ENCODE assay signal across 23 cellular contexts in genomic region chr3:184173374-184173722, GRCh38. TPM values are rescaled to one million over a fixed set of nuclear protein-coding genes. Genes with fewer than 3 reads are reported as not detected.
DNase-seq lines count a peak whose midpoint lies in the region; ATAC-seq and TF ChIP-seq lines count a peak whose summit lies in the region.
"Had no signal": no experiment of that assay in that cellular context is flagged by ENCODE, and none has a peak within 500 bp of the region (broad histone marks: within the 10 kb centered on the region; RNA-seq: fewer than 3 reads in every experiment).

No MANE protein-coding gene starts in this region.

- ATAC-seq in gastroesophageal sphincter: no peak
- ATAC-seq in psoas muscle: no peak
- ATAC-seq: lower lobe of right lung had no signal

- TF ChIP-seq CTCF in gastroesophageal sphincter (IDR thresholded peaks at IDR 0.05) (no peak), psoas muscle (IDR thresholded peaks at IDR 0.05) (no peak)

- peaks cover 17% of the 10 kb centered on the region; the same call in 1 of the 2 replicates for H3K36me3 ChIP-seq in ACC112 (ENCODE audit: insufficient read depth, low read length)
- H3K36me3 ChIP-seq in gastroesophageal sphincter: peaks cover 0 to 60% of the 10 kb centered on the region in 2 donors
- peaks cover 7 to 64% of the 10 kb centered on the region in 2 donors for H3K36me3 ChIP-seq in psoas muscle (ENCODE audit: insufficient read depth in 1 of 2, low read depth in 1 of 2)

- no peak overlapping the region for H2AFZ ChIP-seq in ACC112 (ENCODE audit: low read length, unreplicated experiment)

- H3K9me3 ChIP-seq in gastroesophageal sphincter (no peaks in the 10 kb centered on the region), psoas muscle (no peaks in the 10 kb centered on the region)
- H3K9me3 ChIP-seq: HAP-1, lower lobe of right lung, right atrium auricular region had no signal

- H3K4me1 Mint-ChIP-seq in IgD-negative memory B cell: peaks cover 15 to 25% (median 18%) of the 10 kb centered on the region in 3 donors

- peak overlapping the region in 2 of 4 donors; percentile 2 to 96 for H3K4me3 Mint-ChIP-seq in IgD-negative memory B cell
- H3K4me3 Mint-ChIP-seq: activated naive CD4-positive, alpha-beta T cell treated with anti-CD3 and anti-CD28 coated beads for 36 hours had no signal

- peaks cover 37% of the 10 kb centered on the region for H3K79me2 ChIP-seq in ACC112 (ENCODE audit: control insufficient read depth, insufficient read depth, low read length, unreplicated experiment)

- H3K27me3 Mint-ChIP-seq in IgD-negative memory B cell: no peaks in the 10 kb centered on the region

- H3K27ac ChIP-seq in ACC112 (ENCODE audit: low read depth, low read length) (peak overlapping the region; percentile 84), gastroesophageal sphincter (peak overlapping the region in 3 of 4 donors; percentile 55 to 69 (median 59)), psoas muscle (peak overlapping the region; percentile 62)
- H3K27ac ChIP-seq: KMS-11, lower lobe of right lung had no signal

- no peak for TF ChIP-seq EP300 in gastroesophageal sphincter (IDR thresholded peaks at IDR 0.05)

- H3K9me3 Mint-ChIP-seq in IgD-negative memory B cell: no peaks in the 10 kb centered on the region
- H3K9me3 Mint-ChIP-seq: activated naive CD4-positive, alpha-beta T cell treated with anti-CD3 and anti-CD28 coated beads for 36 hours had no signal

- DNase-seq in psoas muscle (no peak), NCI-H2029 (lab: John Stamatoyannopoulos, UW) (no peak)
- DNase-seq in activated CD4-positive, CD25-positive, alpha-beta regulatory T cell treated with anti-CD3 and anti-CD28 coated beads, Interleukin-2, amount 50 U/mL, for 72 hours: no peak
- no peak for DNase-seq in activated CD4-positive, alpha-beta T cell treated with anti-CD3 and anti-CD28 coated beads, Interleukin-2, amount 50 U/mL, for 1 hour
- DNase-seq in stimulated activated CD4-positive, alpha-beta T cell treated with anti-CD3 and anti-CD28 coated beads, Interleukin-4, amount 100 ng/mL, for 24 hours: no peak
- DNase-seq: activated CD4-positive, CD25-positive, alpha-beta regulatory T cell; activated naive CD4-positive, alpha-beta T cell treated with anti-CD3 and anti-CD28 coated beads for 36 hours; activated T-cell treated with anti-CD3 and anti-CD28 coated beads, Interleukin-2, amount 50 U/mL, for 1 hour; CD4-positive, CD25-positive, alpha-beta regulatory T cell; central memory CD4-positive, alpha-beta T cell; foreskin melanocyte; lower lobe of right lung; NCI-H1694; NCI-H69; occipital lobe; RPMI8226 had no signal

- TF ChIP-seq POLR2A in gastroesophageal sphincter (IDR thresholded peaks at IDR 0.05): no peak

- WGBS in gastroesophageal sphincter (ENCODE audit: low coverage in 1 of 2), 2 donors: 83 to 100% methylated on average over 2 of the region's 2 CpGs
- 84 to 93% (median 87%) methylated on average over 2 of the region's 2 CpGs for WGBS in psoas muscle, 3 donors

- no peaks in the 10 kb centered on the region for H3K36me3 Mint-ChIP-seq in IgD-negative memory B cell

- H3K4me3 ChIP-seq in ACC112 (ENCODE audit: low read depth, low read length): peak overlapping the region; percentile 52
- H3K4me3 ChIP-seq in gastroesophageal sphincter: no peak overlapping the region
- no peak overlapping the region for H3K4me3 ChIP-seq in psoas muscle
- H3K4me3 ChIP-seq: lower lobe of right lung, right atrium auricular region had no signal

- intact Hi-C loops in psoas muscle (cut with DNase I): loop anchor here (2.0 to 10.0 kb wide), 2 partner anchors 17 to 159 kb away; partner anchors contain the start of gene ABCC5 (in 1 of the 2)

- H3K27ac Mint-ChIP-seq in IgD-negative memory B cell: peak overlapping the region; percentile 12 to 83 (median 58)

- H3K4me1 ChIP-seq in ACC112 (ENCODE audit: control insufficient read depth, insufficient read depth, low read length, unreplicated experiment): peaks cover 63% of the 10 kb centered on the region
- peaks cover 3 to 46% (median 25%) of the 10 kb centered on the region in 3 donors for H3K4me1 ChIP-seq in gastroesophageal sphincter
- H3K4me1 ChIP-seq in psoas muscle: peaks cover 36% of the 10 kb centered on the region

- H3K27me3 ChIP-seq in ACC112 (ENCODE audit: insufficient read depth, low read length) (no peaks in the 10 kb centered on the region), gastroesophageal sphincter (no peaks in the 10 kb centered on the region), psoas muscle (ENCODE audit: insufficient read depth in 3 of 3, low read length in 2 of 3) (no peaks in the 10 kb centered on the region)
- H3K27me3 ChIP-seq: right atrium auricular region had no signal

RNA-seq across cellular contexts. Expression of gene AP2M1, which starts 1.3 kb away (rescaled TPM):
- polyA plus RNA-seq in IgD-negative memory B cell (249 TPM), psoas muscle (100 to 1,000 TPM; 166 to 299 (median 285) TPM)
- total RNA-seq in gastroesophageal sphincter (100 to 1,000 TPM; 234 to 322 (median 288) TPM), psoas muscle (100 to 1,000 TPM; 157 to 178 (median 165) TPM)

RNA-seq across cellular contexts. Expression of gene ABCF3, which starts 12.7 kb away (rescaled TPM):
- polyA plus RNA-seq in IgD-negative memory B cell (49.1 TPM), psoas muscle (100 to 1,000 TPM in 1 of 3 donors, 10 to 100 TPM in 2; 68.5 to 108 (median 79.3) TPM)
- total RNA-seq in gastroesophageal sphincter (10 to 100 TPM; 31.8 to 54.9 (median 39.5) TPM), psoas muscle (10 to 100 TPM; 44.1 to 93.0 (median 72.7) TPM)

RNA-seq across cellular contexts. Expression of gene DVL3, which starts 18.2 kb away (rescaled TPM):
- polyA plus RNA-seq in IgD-negative memory B cell (6.4 TPM), psoas muscle (10 to 100 TPM; 32.3 to 57.6 (median 36.1) TPM)
- total RNA-seq in gastroesophageal sphincter (100 to 1,000 TPM in 1 of 4 donors, 10 to 100 TPM in 3; 56.8 to 117 (median 66.4) TPM), psoas muscle (10 to 100 TPM; 46.7 to 57.2 (median 47.7) TPM)

RNA-seq across cellular contexts. Expression of gene EIF2B5, which starts 38.2 kb away (rescaled TPM):
- polyA plus RNA-seq in IgD-negative memory B cell (44.5 TPM), psoas muscle (100 to 1,000 TPM in 1 of 3 donors, 10 to 100 TPM in 2; 61.4 to 101 (median 80.3) TPM)
- total RNA-seq in gastroesophageal sphincter (10 to 100 TPM; 36.2 to 49.2 (median 44.3) TPM), psoas muscle (10 to 100 TPM; 44.0 to 55.1 (median 50.0) TPM)

RNA-seq across cellular contexts. Expression of gene VWA5B2, which starts 56.0 kb away (rescaled TPM):
- polyA plus RNA-seq in IgD-negative memory B cell (0.20 TPM), psoas muscle (under 1 TPM; 0.03 to 0.06 (median 0.04) TPM)
- total RNA-seq in gastroesophageal sphincter (under 1 TPM in 2 of 4 donors, not detected in 2; 0.10 to 0.54 TPM), psoas muscle (under 1 TPM in 1 of 4 donors, not detected in 3; 0.26 TPM)
- total RNA-seq: activated naive CD4-positive, alpha-beta T cell treated with anti-CD3 and anti-CD28 coated beads for 36 hours; CD4-positive, CD25-positive, alpha-beta regulatory T cell; right atrium auricular region had no signal
- polyA plus RNA-seq: keratinocyte had no signal
